ENCODE assay signal across 13 cellular contexts in genomic region chr7:158494162-158494586, GRCh38.
DNase-seq lines count a peak whose midpoint lies in the region; ATAC-seq and TF ChIP-seq lines count a peak whose summit lies in the region.
"Had no signal": no experiment of that assay in that cellular context is flagged by ENCODE, and none has a peak within 500 bp of the region (broad histone marks: within the 10 kb centered on the region; RNA-seq: fewer than 3 reads in every experiment).

No MANE protein-coding gene starts in this region.

- peaks cover 11 to 34% (median 30%) of the 10 kb centered on the region in 10 experiments; a peak in 19 of 20 replicates for H3K4me1 ChIP-seq in BLaER1 treated with 17β-estradiol and CSF1 and Interleukin-3, amounts not matched to agents 10 nM and 100 nM
- H3K4me1 ChIP-seq in DND-41 (ENCODE audit: insufficient read depth, low read length) (no peaks in the 10 kb centered on the region), Karpas-422 (ENCODE audit: low read length) (peaks cover 15% of the 10 kb centered on the region)
- H3K4me1 ChIP-seq: testis had no signal

- no peak overlapping the region for H3K27ac Mint-ChIP-seq in WTC11

- no peaks in the 10 kb centered on the region for H3K36me3 Mint-ChIP-seq in WTC11

- ATAC-seq in DND-41 (ENCODE audit: insufficient read depth, low read depth): peak; percentile 62; the same call in 2 of the 3 replicates
- peak; percentile 14 for ATAC-seq in WTC11
- ATAC-seq in GM21360 (IDR thresholded peaks at IDR 0.05; ENCODE audit: unreplicated experiment): no peak
- ATAC-seq: Right ventricle myocardium inferior had no signal

- no peaks in the 10 kb centered on the region for H3K9me3 Mint-ChIP-seq in WTC11
- H3K9me3 Mint-ChIP-seq: central memory CD8-positive, alpha-beta T cell had no signal

- no peaks in the 10 kb centered on the region for H3K36me3 ChIP-seq in BLaER1 treated with 17β-estradiol and CSF1 and Interleukin-3, amounts not matched to agents 10 nM and 100 nM
- no peaks in the 10 kb centered on the region for H3K36me3 ChIP-seq in DND-41 (ENCODE audit: insufficient read depth, low read length)
- H3K36me3 ChIP-seq in Karpas-422 (ENCODE audit: insufficient read depth, low read length): no peaks in the 10 kb centered on the region
- H3K36me3 ChIP-seq: WERI-Rb-1 had no signal

- H2AFZ ChIP-seq in DND-41 (ENCODE audit: low read depth, low read length) (no peak overlapping the region), Karpas-422 (ENCODE audit: low read length) (no peak overlapping the region)

- H3K27me3 ChIP-seq in BLaER1 treated with 17β-estradiol and CSF1 and Interleukin-3, amounts not matched to agents 10 nM and 100 nM: no peaks in the 10 kb centered on the region
- H3K27me3 ChIP-seq in DND-41 (ENCODE audit: insufficient read depth, low read length, poor library complexity): no peaks in the 10 kb centered on the region
- H3K27me3 ChIP-seq in Karpas-422 (ENCODE audit: low read length): no peaks in the 10 kb centered on the region
- H3K27me3 ChIP-seq: testis had no signal

- no peak for DNase-seq in DND-41
- peak; percentile 74 for DNase-seq in Karpas-422
- DNase-seq in WTC11 (ENCODE audit: low spot score): peak; percentile 43
- DNase-seq in activated effector memory CD4-positive, alpha-beta T cell treated with anti-CD3 and anti-CD28 coated beads, Interleukin-2, amount 50 U/mL, for 16 hours: no peak
- no peak for DNase-seq in kidney glomerular epithelial cell (lab: John Stamatoyannopoulos, UW)
- no peak for DNase-seq in NCI-H146 treated with DMSO at 0.1 percent for 48 hours (lab: John Stamatoyannopoulos, UW; ENCODE audit: unreplicated experiment)
- DNase-seq: activated effector memory CD4-positive, alpha-beta T cell treated with Interleukin-2 at 50 U/mL for 16 hours; testis; WERI-Rb-1 had no signal

- H3K9me2 ChIP-seq in Karpas-422 (replicated peaks; ENCODE audit: insufficient read depth, low read length): no peaks in the 10 kb centered on the region

- no peak for TF ChIP-seq CTCF in DND-41 (IDR thresholded peaks at IDR 0.05; ENCODE audit: borderline replicate concordance, extremely low read depth, low read length, poor library complexity, severe bottlenecking)
- no peak for TF ChIP-seq CTCF in WTC11 (IDR thresholded peaks at IDR 0.05)

- CTCF ChIA-PET in WTC11 (lab: Charles Lee): interaction anchor here (0.6 to 2.6 kb wide), 9 partner anchors 8 to 153 kb away, joined by 3 to 13 read pairs (median 4); no protein-coding TSS in a partner anchor

- H3K4me1 Mint-ChIP-seq in WTC11: peaks cover 50% of the 10 kb centered on the region

- H3K4me3 Mint-ChIP-seq in WTC11: no peak overlapping the region
- H3K4me3 Mint-ChIP-seq: central memory CD8-positive, alpha-beta T cell had no signal

- no peak overlapping the region for H3K27ac ChIP-seq in BLaER1 treated with 17β-estradiol and CSF1 and Interleukin-3, amounts not matched to agents 10 nM and 100 nM
- H3K27ac ChIP-seq in DND-41 (ENCODE audit: low read length) (no peak overlapping the region), Karpas-422 (ENCODE audit: low read length) (no peak overlapping the region)
- H3K27ac ChIP-seq: testis, WERI-Rb-1 had no signal

- H3K79me2 ChIP-seq in DND-41 (ENCODE audit: insufficient read depth, low read length): no peaks in the 10 kb centered on the region
- H3K79me2 ChIP-seq in Karpas-422 (ENCODE audit: low read length): no peaks in the 10 kb centered on the region

- H3K9me3 ChIP-seq in BLaER1 treated with 17β-estradiol and CSF1 and Interleukin-3, amounts not matched to agents 10 nM and 100 nM (replicated peaks in 1 of 11): no peaks in the 10 kb centered on the region
- H3K9me3 ChIP-seq in DND-41 (ENCODE audit: insufficient read depth, low read length, severe bottlenecking) (no peaks in the 10 kb centered on the region), Karpas-422 (ENCODE audit: low read length) (no peaks in the 10 kb centered on the region)
- H3K9me3 ChIP-seq: testis had no signal

- H3K4me3 ChIP-seq in BLaER1 treated with 17β-estradiol and CSF1 and Interleukin-3, amounts not matched to agents 10 nM and 100 nM: no peak overlapping the region
- no peak overlapping the region for H3K4me3 ChIP-seq in DND-41 (ENCODE audit: low read depth in 1 of 2, low read length in 2 of 2)
- H3K4me3 ChIP-seq in Karpas-422 (ENCODE audit: low read length): no peak overlapping the region
- H3K4me3 ChIP-seq: testis had no signal

- peaks cover 0 to 13% (median 0%) of the 10 kb centered on the region in 11 experiments; a peak in 4 of 22 replicates for H4K20me1 ChIP-seq in BLaER1 treated with 17β-estradiol and CSF1 and Interleukin-3, amounts not matched to agents 10 nM and 100 nM
- H4K20me1 ChIP-seq in DND-41 (ENCODE audit: insufficient read depth, low read length) (no peaks in the 10 kb centered on the region), Karpas-422 (ENCODE audit: insufficient read depth, low read depth, low read length) (no peaks in the 10 kb centered on the region)

- POLR2A ChIA-PET in WTC11 (lab: Charles Lee): no interaction called here

- H3K9ac ChIP-seq in BLaER1 treated with 17β-estradiol and CSF1 and Interleukin-3, amounts not matched to agents 10 nM and 100 nM: no peak overlapping the region
- H3K9ac ChIP-seq in DND-41 (ENCODE audit: low read depth, low read length) (no peak overlapping the region), Karpas-422 (ENCODE audit: low read length) (no peak overlapping the region)

- peaks cover 2% of the 10 kb centered on the region; the same call in 1 of the 2 replicates for H3K27me3 Mint-ChIP-seq in WTC11 (ENCODE audit: low read depth)
- H3K27me3 Mint-ChIP-seq: central memory CD8-positive, alpha-beta T cell had no signal

- H3K4me2 ChIP-seq in BLaER1 treated with 17β-estradiol and CSF1 and Interleukin-3, amounts not matched to agents 10 nM and 100 nM: peak overlapping the region in 9 of 11 experiments; percentile 14 to 72 (median 46); a peak in 14 of 22 replicates
- H3K4me2 ChIP-seq in DND-41 (ENCODE audit: insufficient read depth, low read length) (no peak overlapping the region), Karpas-422 (ENCODE audit: low read depth, low read length, poor library complexity, severe bottlenecking) (no peak overlapping the region)

TF ChIP-seq in WTC11, 78 proteins besides CTCF, POLR2A, EP300 and RAD21:
- TF ChIP-seq IRF1 (CRISPR knock-in tag; IDR thresholded peaks at IDR 0.05) (no peak), MYBL2 (CRISPR knock-in tag; IDR thresholded peaks at IDR 0.05) (no peak), HMGXB4 (CRISPR knock-in tag; IDR thresholded peaks at IDR 0.05) (no peak), RORB (CRISPR knock-in tag; IDR thresholded peaks at IDR 0.05) (no peak)

Comparison
In these comparisons a context has a peak if more than half of its experiments do, and no peak if none do; other contexts are left out.
1. H3K4me2 ChIP-seq: peak in BLaER1 treated with 17β-estradiol and CSF1 and Interleukin-3, amounts not matched to agents 10 nM and 100 nM (9 of 11); none in DND-41 (single experiment) and Karpas-422 (single experiment).
2. DNase-seq: peak in Karpas-422 (single experiment) and WTC11 (single experiment); none in DND-41 (single experiment), activated effector memory CD4-positive, alpha-beta T cell treated with anti-CD3 and anti-CD28 coated beads, Interleukin-2, amount 50 U/mL, for 16 hours (single experiment), kidney glomerular epithelial cell (single experiment) and NCI-H146 treated with DMSO at 0.1 percent for 48 hours (single experiment).